ENCODE assay signal across 14 cellular contexts in the genomic region with DNA sequence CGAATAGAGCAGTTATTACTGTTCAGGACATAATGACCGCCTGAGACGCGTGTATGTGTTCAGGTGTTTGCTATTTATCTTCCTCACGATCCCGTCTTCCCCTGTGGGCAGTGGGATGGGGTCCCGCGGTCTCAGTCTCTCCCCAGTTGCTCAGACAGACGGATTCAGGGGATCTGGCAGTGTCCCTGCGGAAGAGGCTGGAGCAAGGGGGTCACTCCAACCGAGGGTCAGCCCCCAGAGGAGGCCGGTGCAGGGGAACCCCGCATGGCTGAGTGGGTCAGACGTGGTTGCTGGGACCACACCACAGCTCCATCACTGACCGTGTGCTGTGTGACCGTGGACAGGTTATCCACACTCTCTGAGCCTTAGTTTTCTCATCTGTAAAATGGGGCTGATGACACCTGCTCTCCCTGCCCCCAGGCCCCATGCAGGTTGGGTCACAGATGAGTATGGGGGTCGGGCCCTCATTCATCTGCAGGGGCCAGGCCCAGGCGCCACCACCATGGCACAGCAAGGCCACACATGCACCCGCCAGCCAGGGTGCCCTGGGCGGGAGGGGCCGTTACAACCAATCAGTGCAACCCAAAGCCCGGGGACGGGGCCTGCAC. TPM values are rescaled to one million over a fixed set of nuclear protein-coding genes. Genes with fewer than 3 reads are reported as not detected.
DNase-seq lines count a peak whose midpoint lies in the region; ATAC-seq and TF ChIP-seq lines count a peak whose summit lies in the region.
"Had no signal": no experiment of that assay in that cellular context is flagged by ENCODE, and none has a peak within 500 bp of the region (broad histone marks: within the 10 kb centered on the region; RNA-seq: fewer than 3 reads in every experiment).

No MANE protein-coding gene starts in this region.

- H3K27me3 Mint-ChIP-seq in WTC11 (ENCODE audit: low read depth) (peaks cover 14% of the 10 kb centered on the region), glutamatergic neuron (ENCODE audit: unreplicated experiment) (peaks cover 4% of the 10 kb centered on the region)

- H3K36me3 ChIP-seq in GM06990 (ENCODE audit: control insufficient read depth, insufficient read depth, low read length): no peaks in the 10 kb centered on the region

- CTCF ChIA-PET in WTC11 (lab: Charles Lee): interaction anchor here (0.6 to 1.4 kb wide), 6 partner anchors 9 to 102 kb away, joined by 3 to 6 read pairs (median 4); no protein-coding TSS in a partner anchor

- no peak for TF ChIP-seq CTCF in GM06990 (IDR thresholded peaks at IDR 0.05; ENCODE audit: insufficient read depth, low read length, poor library complexity, severe bottlenecking)
- TF ChIP-seq CTCF in WTC11 (IDR thresholded peaks at IDR 0.05): no peak
- TF ChIP-seq CTCF in glutamatergic neuron (IDR thresholded peaks at IDR 0.05; ENCODE audit: partially characterized antibody, unreplicated experiment): no peak

- POLR2A ChIA-PET in WTC11 (lab: Charles Lee): no interaction called here

- no peaks in the 10 kb centered on the region for H3K36me3 Mint-ChIP-seq in WTC11
- no peaks in the 10 kb centered on the region for H3K36me3 Mint-ChIP-seq in glutamatergic neuron (ENCODE audit: unreplicated experiment)

- peaks cover 4% of the 10 kb centered on the region; the same call in 1 of the 2 replicates for H3K27me3 ChIP-seq in GM06990 (replicated peaks; ENCODE audit: control insufficient read depth, insufficient read depth, low read length)

- H3K9me3 Mint-ChIP-seq in WTC11: no peaks in the 10 kb centered on the region
- H3K9me3 Mint-ChIP-seq in glutamatergic neuron (ENCODE audit: unreplicated experiment): peaks cover 2% of the 10 kb centered on the region

- H3K4me3 ChIP-seq in GM06990 (replicated peaks; ENCODE audit: low read depth, low read length): no peak overlapping the region

- peak; percentile 5 for DNase-seq in GM06990 (ENCODE audit: extremely low read depth, insufficient read length)
- DNase-seq in WTC11 (ENCODE audit: low spot score): no peak
- DNase-seq in glutamatergic neuron: no peak
- no peak for DNase-seq in NCI-H2171 treated with DMSO at 0.1 percent for 48 hours (lab: John Stamatoyannopoulos, UW)
- DNase-seq in activated CD4-positive, alpha-beta T cell treated with anti-CD3 and anti-CD28 coated beads, Interleukin-2, amount 50 U/mL, for 1 hour: no peak
- DNase-seq: DMS153; EL; KBM-7; NCI-H1092 treated with DMSO at 0.1 percent for 48 hours; NCI-H2107; NK-92 treated with Interleukin-12 subunit alpha and Interleukin-12 subunit beta, amount 100 ng/mL, for 24 hours had no signal

- no peak overlapping the region for H3K27ac Mint-ChIP-seq in WTC11
- H3K27ac Mint-ChIP-seq in glutamatergic neuron (ENCODE audit: unreplicated experiment): no peak overlapping the region

- H3K4me3 Mint-ChIP-seq in WTC11 (no peak overlapping the region), glutamatergic neuron (ENCODE audit: unreplicated experiment) (peak overlapping the region; percentile 28)

- peak overlapping the region; percentile 78 for H3K27ac ChIP-seq in temporal lobe (ENCODE audit: low read depth, low read length)
- H3K27ac ChIP-seq: C4-2B had no signal

- ATAC-seq in WTC11 (no peak), HG03378 (IDR thresholded peaks at IDR 0.05; ENCODE audit: unreplicated experiment) (no peak)

- peaks cover 19% of the 10 kb centered on the region for H3K4me1 Mint-ChIP-seq in WTC11
- H3K4me1 Mint-ChIP-seq in glutamatergic neuron (ENCODE audit: low read depth, unreplicated experiment): peaks cover 5% of the 10 kb centered on the region

TF ChIP-seq in WTC11, 78 proteins besides CTCF, POLR2A, EP300 and RAD21 (continues in another document):
- TF ChIP-seq FOXP1 (CRISPR knock-in tag; IDR thresholded peaks at IDR 0.05; ENCODE audit: borderline replicate concordance) (no peak), RORB (CRISPR knock-in tag; IDR thresholded peaks at IDR 0.05) (no peak), ATF1 (CRISPR knock-in tag; IDR thresholded peaks at IDR 0.05) (0 out of 2 replicates have a peak, but pooled peaks have one; percentile 40), NFYB (CRISPR knock-in tag; conservative IDR thresholded peaks at IDR 0.05; ENCODE audit: low read depth) (no peak), NFATC4 (CRISPR knock-in tag; IDR thresholded peaks at IDR 0.05) (no peak), CREM (CRISPR knock-in tag; IDR thresholded peaks at IDR 0.05) (0 out of 2 replicates have a peak, but pooled peaks have one; percentile 27), TEAD4 (CRISPR knock-in tag; IDR thresholded peaks at IDR 0.05) (no peak), TP53 (CRISPR knock-in tag; IDR thresholded peaks at IDR 0.05) (no peak), SP1 (CRISPR knock-in tag; conservative IDR thresholded peaks at IDR 0.05) (no peak), CBFB (CRISPR knock-in tag; IDR thresholded peaks at IDR 0.05; ENCODE audit: low read depth) (no peak)
- TF ChIP-seq, protein P1, sequence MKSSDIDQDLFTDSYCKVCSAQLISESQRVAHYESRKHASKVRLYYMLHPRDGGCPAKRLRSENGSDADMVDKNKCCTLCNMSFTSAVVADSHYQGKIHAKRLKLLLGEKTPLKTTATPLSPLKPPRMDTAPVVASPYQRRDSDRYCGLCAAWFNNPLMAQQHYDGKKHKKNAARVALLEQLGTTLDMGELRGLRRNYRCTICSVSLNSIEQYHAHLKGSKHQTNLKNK (CRISPR knock-in tag; IDR thresholded peaks at IDR 0.05): no peak
- TF ChIP-seq, protein P2, sequence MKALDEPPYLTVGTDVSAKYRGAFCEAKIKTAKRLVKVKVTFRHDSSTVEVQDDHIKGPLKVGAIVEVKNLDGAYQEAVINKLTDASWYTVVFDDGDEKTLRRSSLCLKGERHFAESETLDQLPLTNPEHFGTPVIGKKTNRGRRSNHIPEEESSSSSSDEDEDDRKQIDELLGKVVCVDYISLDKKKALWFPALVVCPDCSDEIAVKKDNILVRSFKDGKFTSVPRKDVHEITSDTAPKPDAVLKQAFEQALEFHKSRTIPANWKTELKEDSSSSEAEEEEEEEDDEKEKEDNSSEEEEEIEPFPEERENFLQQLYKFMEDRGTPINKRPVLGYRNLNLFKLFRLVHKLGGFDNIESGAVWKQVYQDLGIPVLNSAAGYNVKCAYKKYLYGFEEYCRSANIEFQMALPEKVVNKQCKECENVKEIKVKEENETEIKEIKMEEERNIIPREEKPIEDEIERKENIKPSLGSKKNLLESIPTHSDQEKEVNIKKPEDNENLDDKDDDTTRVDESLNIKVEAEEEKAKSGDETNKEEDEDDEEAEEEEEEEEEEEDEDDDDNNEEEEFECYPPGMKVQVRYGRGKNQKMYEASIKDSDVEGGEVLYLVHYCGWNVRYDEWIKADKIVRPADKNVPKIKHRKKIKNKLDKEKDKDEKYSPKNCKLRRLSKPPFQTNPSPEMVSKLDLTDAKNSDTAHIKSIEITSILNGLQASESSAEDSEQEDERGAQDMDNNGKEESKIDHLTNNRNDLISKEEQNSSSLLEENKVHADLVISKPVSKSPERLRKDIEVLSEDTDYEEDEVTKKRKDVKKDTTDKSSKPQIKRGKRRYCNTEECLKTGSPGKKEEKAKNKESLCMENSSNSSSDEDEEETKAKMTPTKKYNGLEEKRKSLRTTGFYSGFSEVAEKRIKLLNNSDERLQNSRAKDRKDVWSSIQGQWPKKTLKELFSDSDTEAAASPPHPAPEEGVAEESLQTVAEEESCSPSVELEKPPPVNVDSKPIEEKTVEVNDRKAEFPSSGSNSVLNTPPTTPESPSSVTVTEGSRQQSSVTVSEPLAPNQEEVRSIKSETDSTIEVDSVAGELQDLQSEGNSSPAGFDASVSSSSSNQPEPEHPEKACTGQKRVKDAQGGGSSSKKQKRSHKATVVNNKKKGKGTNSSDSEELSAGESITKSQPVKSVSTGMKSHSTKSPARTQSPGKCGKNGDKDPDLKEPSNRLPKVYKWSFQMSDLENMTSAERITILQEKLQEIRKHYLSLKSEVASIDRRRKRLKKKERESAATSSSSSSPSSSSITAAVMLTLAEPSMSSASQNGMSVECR (CRISPR knock-in tag; IDR thresholded peaks at IDR 0.05; ENCODE audit: borderline replicate concordance): no peak
- TF ChIP-seq, protein P3, sequence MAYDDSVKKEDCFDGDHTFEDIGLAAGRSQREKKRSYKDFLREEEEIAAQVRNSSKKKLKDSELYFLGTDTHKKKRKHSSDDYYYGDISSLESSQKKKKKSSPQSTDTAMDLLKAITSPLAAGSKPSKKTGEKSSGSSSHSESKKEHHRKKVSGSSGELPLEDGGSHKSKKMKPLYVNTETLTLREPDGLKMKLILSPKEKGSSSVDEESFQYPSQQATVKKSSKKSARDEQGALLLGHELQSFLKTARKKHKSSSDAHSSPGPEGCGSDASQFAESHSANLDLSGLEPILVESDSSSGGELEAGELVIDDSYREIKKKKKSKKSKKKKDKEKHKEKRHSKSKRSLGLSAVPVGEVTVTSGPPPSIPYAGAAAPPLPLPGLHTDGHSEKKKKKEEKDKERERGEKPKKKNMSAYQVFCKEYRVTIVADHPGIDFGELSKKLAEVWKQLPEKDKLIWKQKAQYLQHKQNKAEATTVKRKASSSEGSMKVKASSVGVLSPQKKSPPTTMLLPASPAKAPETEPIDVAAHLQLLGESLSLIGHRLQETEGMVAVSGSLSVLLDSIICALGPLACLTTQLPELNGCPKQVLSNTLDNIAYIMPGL (CRISPR knock-in tag; IDR thresholded peaks at IDR 0.05): no peak
- TF ChIP-seq, protein P4, sequence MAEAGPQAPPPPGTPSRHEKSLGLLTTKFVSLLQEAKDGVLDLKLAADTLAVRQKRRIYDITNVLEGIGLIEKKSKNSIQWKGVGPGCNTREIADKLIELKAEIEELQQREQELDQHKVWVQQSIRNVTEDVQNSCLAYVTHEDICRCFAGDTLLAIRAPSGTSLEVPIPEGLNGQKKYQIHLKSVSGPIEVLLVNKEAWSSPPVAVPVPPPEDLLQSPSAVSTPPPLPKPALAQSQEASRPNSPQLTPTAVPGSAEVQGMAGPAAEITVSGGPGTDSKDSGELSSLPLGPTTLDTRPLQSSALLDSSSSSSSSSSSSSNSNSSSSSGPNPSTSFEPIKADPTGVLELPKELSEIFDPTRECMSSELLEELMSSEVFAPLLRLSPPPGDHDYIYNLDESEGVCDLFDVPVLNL (CRISPR knock-in tag; IDR thresholded peaks at IDR 0.05; ENCODE audit: borderline replicate concordance, low read depth): peak; percentile 47; the same call in 1 of the 2 replicates

RNA-seq across cellular contexts. Expression of a gene that starts 5.2 kb away (rescaled TPM):
- 58.8 to 67.1 TPM (median 62.1 TPM) in 3 replicates for total RNA-seq in WTC11 (2021)
- 65.8 TPM for total RNA-seq in glutamatergic neuron (ENCODE audit: unreplicated experiment)
- 22.4 TPM for total RNA-seq in temporal lobe
